ENCODE assay signal across 7 cellular contexts in genomic region chr4:70651864-70652506, GRCh38. TPM values are rescaled to one million over a fixed set of nuclear protein-coding genes. Genes with fewer than 3 reads are reported as not detected.
DNase-seq lines count a peak whose midpoint lies in the region; ATAC-seq and TF ChIP-seq lines count a peak whose summit lies in the region.

No MANE protein-coding gene starts in this region.

- H3K4me2 ChIP-seq in GM23248 (ENCODE audit: unreplicated experiment), result peak overlapping the region; percentile 87

- no peak overlapping the region for H3K27ac ChIP-seq in GM23248
- H3K27ac ChIP-seq in body of pancreas, result no peak overlapping the region

- H3K27me3 Mint-ChIP-seq in type B pancreatic cell, result no peaks in the 10 kb centered on the region

- TF ChIP-seq POLR2A in body of pancreas (IDR thresholded peaks at IDR 0.05), result no peak

- TF ChIP-seq CTCF in body of pancreas (IDR thresholded peaks at IDR 0.05) (peak; percentile 29 to 69 (median 62)), type B pancreatic cell (conservative IDR thresholded peaks at IDR 0.05) (peak; percentile 74)

- no peaks in the 10 kb centered on the region for H4K20me1 ChIP-seq in GM23248 (ENCODE audit: insufficient read depth)

- H3K79me2 ChIP-seq in GM23248 (ENCODE audit: insufficient read depth), result no peaks in the 10 kb centered on the region

- WGBS in GM23248 (ENCODE audit: low coverage in 1 of 2, low lambda C conversion rate in 2 of 2, missing lambda C conversion rate in 2 of 2), 2 experiments, result 1% methylated on average over 4 of the region's 4 CpGs
- 4 to 5% methylated on average over 4 of the region's 4 CpGs for WGBS in body of pancreas, 2 donors

- no peak overlapping the region for H3K27ac Mint-ChIP-seq in type B pancreatic cell

- H3K9me3 ChIP-seq in GM23248 (ENCODE audit: low read depth) (no peaks in the 10 kb centered on the region), body of pancreas (no peaks in the 10 kb centered on the region)

- in situ Hi-C loops in GM23248 (cut with MboI), result no loop called here

- no peak overlapping the region for H3K4me3 Mint-ChIP-seq in type B pancreatic cell

- H3K9me2 ChIP-seq in GM23248 (ENCODE audit: insufficient read depth), result no peaks in the 10 kb centered on the region

- H3K36me3 Mint-ChIP-seq in type B pancreatic cell, result no peaks in the 10 kb centered on the region

- no peaks in the 10 kb centered on the region for H3K36me3 ChIP-seq in GM23248 (ENCODE audit: low read depth)
- H3K36me3 ChIP-seq in body of pancreas (replicated peaks in 1 of 2; ENCODE audit: insufficient read depth in 1 of 2, low read depth in 2 of 2), result no peaks in the 10 kb centered on the region

- H3K27me3 ChIP-seq in GM23248 (replicated peaks; ENCODE audit: insufficient read depth) (no peaks in the 10 kb centered on the region), body of pancreas (no peaks in the 10 kb centered on the region)

- H3K9ac ChIP-seq in GM23248, result peak overlapping the region; percentile 56; the same call in 1 of the 2 replicates

- intact Hi-C loops in body of pancreas (cut with DNase I), result no loop called here

- H3K4me1 ChIP-seq in GM23248 (ENCODE audit: insufficient read depth) (no peaks in the 10 kb centered on the region), body of pancreas (no peaks in the 10 kb centered on the region)

- H3K9me3 Mint-ChIP-seq in type B pancreatic cell, result no peaks in the 10 kb centered on the region

- ATAC-seq in body of pancreas, result peak; percentile 55
- no peak for ATAC-seq in GM18861 (IDR thresholded peaks at IDR 0.05; ENCODE audit: unreplicated experiment)

- H2AFZ ChIP-seq in GM23248, result peak overlapping the region; percentile 91

- no peaks in the 10 kb centered on the region for H3K4me1 Mint-ChIP-seq in type B pancreatic cell (ENCODE audit: unreplicated experiment)

- no peaks in the 10 kb centered on the region for H3F3A ChIP-seq in GM23248 (ENCODE audit: insufficient read depth)

- H3K4me3 ChIP-seq in GM23248 (peak overlapping the region; percentile 58), body of pancreas (no peak overlapping the region)

- peak; percentile 53 for DNase-seq in EH (ENCODE audit: low read depth)
- DNase-seq in GM23248, result peak; percentile 59
- peak; percentile 2 for DNase-seq in NCI-H2171 (lab: John Stamatoyannopoulos, UW)
- no peak for DNase-seq in body of pancreas
- DNase-seq in kidney tubule cell (ENCODE audit: low spot score), result peak; percentile 59
- DNase-seq in type B pancreatic cell (ENCODE audit: extremely low spot score, unreplicated experiment), result no peak

RNA-seq across cellular contexts. Expression of gene JCHAIN, which starts 14.3 kb away (rescaled TPM):
- total RNA-seq in GM23248 (2014; rRNA removed; shearing (Covaris generic)), result 2.3 and 3.0 TPM in 2 replicates
- 4.7 and 4.9 TPM in 2 replicates for polyA plus RNA-seq in GM23248 (2016; fragmentation: Nextera tagmentation; extraction: Ambion mirVana)
- total RNA-seq in body of pancreas (10 to 100 TPM; 13.2 to 27.7 TPM), type B pancreatic cell (ENCODE audit: low replicate concordance) (not detected in 2 replicates)

RNA-seq across cellular contexts. Expression of gene ENAM, which starts 23.4 kb away (rescaled TPM):
- total RNA-seq in GM23248 (2014; rRNA removed; shearing (Covaris generic)), result not detected in 2 replicates
- not detected in 2 replicates for polyA plus RNA-seq in GM23248 (2016; fragmentation: Nextera tagmentation; extraction: Ambion mirVana)
- total RNA-seq in body of pancreas (1 to 10 TPM in 1 of 2 donors, under 1 TPM in 1; 0.99 to 2.3 TPM), type B pancreatic cell (ENCODE audit: low replicate concordance) (0.17 and 0.41 TPM in 2 replicates)

RNA-seq across cellular contexts. Expression of gene UTP3, which starts 36.3 kb away (rescaled TPM):
- total RNA-seq in GM23248 (2014; rRNA removed; shearing (Covaris generic)), result 22.8 and 27.1 TPM in 2 replicates
- polyA plus RNA-seq in GM23248 (2016; fragmentation: Nextera tagmentation; extraction: Ambion mirVana), result 17.8 and 19.2 TPM in 2 replicates
- total RNA-seq in body of pancreas (10 to 100 TPM; 12.5 to 15.5 TPM), type B pancreatic cell (ENCODE audit: low replicate concordance) (26.4 and 29.1 TPM in 2 replicates)

RNA-seq across cellular contexts. Expression of gene AMBN, which starts 59.9 kb away (rescaled TPM):
- not detected in 2 replicates for total RNA-seq in GM23248 (2014; rRNA removed; shearing (Covaris generic))
- polyA plus RNA-seq in GM23248 (2016; fragmentation: Nextera tagmentation; extraction: Ambion mirVana), result not detected in 2 replicates
- total RNA-seq in body of pancreas (not detected), type B pancreatic cell (ENCODE audit: low replicate concordance) (0.36 and 0.94 TPM in 2 replicates)

Comparison
In these comparisons a context has a peak if more than half of its experiments do, and no peak if none do; other contexts are left out.
1. DNase-seq: peak in EH (single experiment), GM23248 (single experiment), NCI-H2171 (single experiment) and kidney tubule cell (single experiment); none in body of pancreas (0 of 4) and type B pancreatic cell (single experiment).